In the genomic region with DNA sequence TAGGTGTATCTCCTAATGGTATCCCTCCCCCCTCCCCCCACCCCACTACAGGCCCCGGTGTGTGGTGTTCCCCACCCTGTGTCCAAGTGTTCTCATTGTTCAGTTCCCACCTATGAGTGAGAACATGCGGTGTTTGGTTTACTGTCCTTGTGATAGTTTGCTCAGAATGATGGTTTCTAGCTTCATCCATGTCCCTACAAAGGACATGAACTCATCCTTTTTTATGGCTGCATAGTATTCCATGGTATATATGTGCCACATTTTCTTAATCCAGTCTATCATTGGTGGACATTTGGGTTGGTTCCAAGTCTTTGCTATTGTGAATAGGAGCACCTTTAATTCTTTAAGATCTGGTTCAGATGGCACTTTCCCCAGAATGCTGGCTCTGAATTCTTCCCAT, we compare ENCODE assay signal across 1 cellular context. TPM values are rescaled to one million over a fixed set of nuclear protein-coding genes. Genes with fewer than 3 reads are reported as not detected.
"Had no signal": no experiment of that assay in that cellular context is flagged by ENCODE, and none has a peak within 500 bp of the region (broad histone marks: within the 10 kb centered on the region; RNA-seq: fewer than 3 reads in every experiment).

No MANE protein-coding gene starts in this region.

RNA-seq across cellular contexts. Expression of gene PTGFRN, which starts 58.5 kb away (rescaled TPM):
- total RNA-seq: activated B cell treated with CpG ODN at 0.5 μM for 24 hours had no signal
